1 cellular context compared by ENCODE assay signal in genomic region chr2:33104726-33105125, GRCh38.
TF ChIP-seq lines count a peak whose summit lies in the region.

No MANE protein-coding gene starts in this region.

TF ChIP-seq in GM23338, 12 proteins besides CTCF, POLR2A, EP300 and RAD21 (continued from another document):
- TF ChIP-seq STAT1 (IDR thresholded peaks at IDR 0.05; ENCODE audit: unreplicated experiment) (no peak), POLR2AphosphoS5 (IDR thresholded peaks at IDR 0.05; ENCODE audit: low read depth) (no peak), REST (IDR thresholded peaks at IDR 0.05; ENCODE audit: unreplicated experiment) (no peak), NANOG (IDR thresholded peaks at IDR 0.05; ENCODE audit: borderline replicate concordance) (no peak), JUNB (IDR thresholded peaks at IDR 0.05; ENCODE audit: unreplicated experiment) (no peak), ZNF331 (CRISPR knock-in tag; IDR thresholded peaks at IDR 0.05; ENCODE audit: low read depth) (no peak), CREB1 (CRISPR knock-in tag; IDR thresholded peaks at IDR 0.05; ENCODE audit: low read depth) (no peak)
- TF ChIP-seq, protein P1, sequence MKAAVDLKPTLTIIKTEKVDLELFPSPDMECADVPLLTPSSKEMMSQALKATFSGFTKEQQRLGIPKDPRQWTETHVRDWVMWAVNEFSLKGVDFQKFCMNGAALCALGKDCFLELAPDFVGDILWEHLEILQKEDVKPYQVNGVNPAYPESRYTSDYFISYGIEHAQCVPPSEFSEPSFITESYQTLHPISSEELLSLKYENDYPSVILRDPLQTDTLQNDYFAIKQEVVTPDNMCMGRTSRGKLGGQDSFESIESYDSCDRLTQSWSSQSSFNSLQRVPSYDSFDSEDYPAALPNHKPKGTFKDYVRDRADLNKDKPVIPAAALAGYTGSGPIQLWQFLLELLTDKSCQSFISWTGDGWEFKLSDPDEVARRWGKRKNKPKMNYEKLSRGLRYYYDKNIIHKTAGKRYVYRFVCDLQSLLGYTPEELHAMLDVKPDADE (IDR thresholded peaks at IDR 0.05): no peak
